Comparison of ENCODE assay signal across 18 cellular contexts in the genomic region with DNA sequence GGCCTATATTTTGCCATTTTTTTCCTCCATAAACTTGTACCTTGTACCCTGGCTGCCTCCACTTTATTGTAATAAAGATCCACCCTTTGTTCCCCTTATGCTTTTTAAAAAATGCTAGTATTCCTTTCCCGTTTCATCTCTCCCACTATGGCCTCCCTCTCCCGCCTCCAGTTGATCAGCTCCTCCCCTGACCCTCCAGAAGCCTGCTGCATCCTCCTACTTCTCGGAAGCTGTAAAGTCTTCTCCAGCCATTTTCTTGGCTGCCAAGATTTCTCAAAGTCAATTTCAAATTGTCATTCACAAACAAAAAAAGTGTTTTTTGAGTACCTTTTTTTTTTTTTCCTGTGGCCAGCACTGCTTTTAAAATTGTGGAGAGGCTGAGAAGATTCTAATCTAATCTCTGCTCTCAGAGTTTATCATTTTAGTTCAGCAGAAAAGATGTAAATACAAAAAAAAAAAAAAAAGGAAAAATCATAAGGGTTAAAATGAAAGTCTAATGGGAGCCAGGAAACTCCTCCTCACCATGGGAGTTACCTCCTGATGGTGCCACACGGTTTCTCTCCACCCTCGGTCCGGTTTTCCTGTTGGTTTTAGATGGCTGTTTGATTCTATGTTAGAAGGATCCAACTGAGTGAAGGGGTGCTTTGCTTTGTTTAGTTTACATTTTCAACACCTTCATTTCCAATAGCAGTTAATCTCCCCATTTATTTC.
A peak's percentile ranks its signal among the peaks of the same experiment; 100 is the strongest.
DNase-seq lines count a peak whose midpoint lies in the region; ATAC-seq, FAIRE-seq and TF ChIP-seq lines count a peak whose summit lies in the region.
"Had no signal": no experiment of that assay in that cellular context is flagged by ENCODE, and none has a peak within 500 bp of the region (broad histone marks: within the 10 kb centered on the region; RNA-seq: fewer than 3 reads in every experiment).

No MANE protein-coding gene starts in this region.

- H3K4me3 ChIP-seq in adipocyte (ENCODE audit: low read length) (peak overlapping the region; percentile 14), suprapubic skin (no peak overlapping the region), small intestine (ENCODE audit: low read depth in 1 of 2, low read length in 2 of 2) (no peak overlapping the region)
- H3K4me3 ChIP-seq: GM23338, psoas muscle, transverse colon had no signal

- H3K9me3 ChIP-seq in adipocyte (ENCODE audit: control insufficient read depth, low read length) (no peaks in the 10 kb centered on the region), suprapubic skin (no peaks in the 10 kb centered on the region), small intestine (ENCODE audit: control insufficient read depth, low read depth) (no peaks in the 10 kb centered on the region)
- H3K9me3 ChIP-seq: psoas muscle, transverse colon had no signal

- H3K36me3 ChIP-seq in adipocyte (ENCODE audit: control insufficient read depth, insufficient read depth, low read length, severe bottlenecking) (no peaks in the 10 kb centered on the region), suprapubic skin (no peaks in the 10 kb centered on the region), small intestine (ENCODE audit: control insufficient read depth in 2 of 2, insufficient read depth in 2 of 2, low read length in 2 of 2) (no peaks in the 10 kb centered on the region)
- H3K36me3 ChIP-seq: transverse colon had no signal

- H3K4me1 ChIP-seq in adipocyte (ENCODE audit: control insufficient read depth, insufficient read depth, low read length): peaks cover 37% of the 10 kb centered on the region
- peaks cover 54% of the 10 kb centered on the region for H3K4me1 ChIP-seq in suprapubic skin
- no peaks in the 10 kb centered on the region for H3K4me1 ChIP-seq in small intestine (ENCODE audit: control insufficient read depth in 2 of 2, insufficient read depth in 1 of 2, low read depth in 1 of 2, low read length in 1 of 2)
- H3K4me1 ChIP-seq: psoas muscle had no signal

- WGBS in suprapubic skin: 44% methylated on average over 6 of the region's 6 CpGs
- WGBS in small intestine, 3 donors: 43 to 63% (median 50%) methylated on average over 6 of the region's 6 CpGs

- no peak for FAIRE-seq in small intestine (lab: Jason Lieb, UNC)
- FAIRE-seq: A204.1, GM18507, islet of Langerhans had no signal

- intact Hi-C loops in left colon (cut with DNase I, micrococcal nuclease): no loop called here

- TF ChIP-seq EP300 in suprapubic skin (IDR thresholded peaks at IDR 0.05): no peak

- H3K9ac ChIP-seq in adipocyte (ENCODE audit: low read length): peak overlapping the region; percentile 57

- H3K27ac ChIP-seq in suprapubic skin (peak overlapping the region; percentile 68), small intestine (ENCODE audit: low read depth in 1 of 2, low read length in 1 of 2) (no peak overlapping the region)
- H3K27ac ChIP-seq: psoas muscle had no signal

- TF ChIP-seq CTCF in suprapubic skin (IDR thresholded peaks at IDR 0.05): no peak

- TF ChIP-seq POLR2A in suprapubic skin (IDR thresholded peaks at IDR 0.05): no peak

- DNase-seq in NCI-H2227 (lab: John Stamatoyannopoulos, UW; ENCODE audit: unreplicated experiment): peak; percentile 21
- no peak for DNase-seq in NCI-H2227 treated with DMSO at 0.1 percent for 48 hours (lab: John Stamatoyannopoulos, UW)
- no peak for DNase-seq in adipocyte (ENCODE audit: low read depth)
- peak in 1 of 2 donors; percentile 44 for DNase-seq in left colon
- no peak for DNase-seq in suprapubic skin (ENCODE audit: low spot score in 2 of 2)
- no peak for DNase-seq in NCI-H1092 (lab: John Stamatoyannopoulos, UW)
- DNase-seq in small intestine: no peak
- no peak for DNase-seq in kidney glomerular epithelial cell (lab: John Stamatoyannopoulos, UW)
- DNase-seq: activated naive CD4-positive, alpha-beta T cell treated with anti-CD3 and anti-CD28 coated beads, Interleukin-2, amount 10 ng/mL, durations not matched to agents 7 days and 5 days; caudate nucleus; NCI-H1048; psoas muscle; stimulated activated CD4-positive, alpha-beta T cell treated with anti-CD3 and anti-CD28 coated beads, Interleukin-2, amount 100 ng/mL, for 24 hours; transverse colon had no signal

- peak; percentile 53 for ATAC-seq in left colon
- ATAC-seq: GM23338, psoas muscle had no signal

- H3K27me3 ChIP-seq in adipocyte (replicated peaks; ENCODE audit: control insufficient read depth, insufficient read depth, low read length): no peaks in the 10 kb centered on the region
- no peaks in the 10 kb centered on the region for H3K27me3 ChIP-seq in suprapubic skin
- no peaks in the 10 kb centered on the region for H3K27me3 ChIP-seq in small intestine (ENCODE audit: control insufficient read depth in 2 of 2, insufficient read depth in 2 of 2, low read length in 2 of 2)
- H3K27me3 ChIP-seq: transverse colon had no signal
